1 cellular context compared by ENCODE assay signal in genomic region chr12:107236824-107237467, GRCh38.
TF ChIP-seq lines count a peak whose summit lies in the region.

No MANE protein-coding gene starts in this region.

TF ChIP-seq in HEK293, 187 proteins besides CTCF, POLR2A, EP300 and RAD21 (continued from another document):
- TF ChIP-seq TSHZ1 (tag by site-specific recombination; IDR thresholded peaks at IDR 0.05; ENCODE audit: borderline replicate concordance) (peak; percentile 10; the same call in 1 of the 2 replicates), PRDM10 (tag by site-specific recombination; IDR thresholded peaks at IDR 0.05) (0 out of 2 replicates have a peak, but pooled peaks have one; percentile 42), ZNF677 (tag by site-specific recombination; IDR thresholded peaks at IDR 0.05) (no peak), ZNF140 (tag by site-specific recombination; IDR thresholded peaks at IDR 0.05) (no peak), SP7 (tag by site-specific recombination; IDR thresholded peaks at IDR 0.05) (peak; percentile 45), ZNF37A (tag by site-specific recombination; IDR thresholded peaks at IDR 0.05) (0 out of 2 replicates have a peak, but pooled peaks have one; percentile 9), KLF7 (tag by site-specific recombination; IDR thresholded peaks at IDR 0.05; ENCODE audit: borderline replicate concordance) (peak; percentile 35; the same call in 1 of the 2 replicates), TRIM28 (IDR thresholded peaks at IDR 0.05; ENCODE audit: borderline replicate concordance, low read length) (peak; percentile 83; the same call in 1 of the 2 replicates), KLF10 (tag by site-specific recombination; IDR thresholded peaks at IDR 0.05) (0 out of 2 replicates have a peak, but pooled peaks have one; percentile 5), KLF9 (tag by site-specific recombination; IDR thresholded peaks at IDR 0.05; ENCODE audit: low read depth) (peak; percentile 40; the same call in 1 of the 2 replicates), REST (tag by site-specific recombination; IDR thresholded peaks at IDR 0.05) (0 out of 2 replicates have a peak, but pooled peaks have one; percentile 20), WT1 (tag by site-specific recombination; IDR thresholded peaks at IDR 0.05) (peak; percentile 79)
